1 cellular context compared by ENCODE assay signal in the genomic region with DNA sequence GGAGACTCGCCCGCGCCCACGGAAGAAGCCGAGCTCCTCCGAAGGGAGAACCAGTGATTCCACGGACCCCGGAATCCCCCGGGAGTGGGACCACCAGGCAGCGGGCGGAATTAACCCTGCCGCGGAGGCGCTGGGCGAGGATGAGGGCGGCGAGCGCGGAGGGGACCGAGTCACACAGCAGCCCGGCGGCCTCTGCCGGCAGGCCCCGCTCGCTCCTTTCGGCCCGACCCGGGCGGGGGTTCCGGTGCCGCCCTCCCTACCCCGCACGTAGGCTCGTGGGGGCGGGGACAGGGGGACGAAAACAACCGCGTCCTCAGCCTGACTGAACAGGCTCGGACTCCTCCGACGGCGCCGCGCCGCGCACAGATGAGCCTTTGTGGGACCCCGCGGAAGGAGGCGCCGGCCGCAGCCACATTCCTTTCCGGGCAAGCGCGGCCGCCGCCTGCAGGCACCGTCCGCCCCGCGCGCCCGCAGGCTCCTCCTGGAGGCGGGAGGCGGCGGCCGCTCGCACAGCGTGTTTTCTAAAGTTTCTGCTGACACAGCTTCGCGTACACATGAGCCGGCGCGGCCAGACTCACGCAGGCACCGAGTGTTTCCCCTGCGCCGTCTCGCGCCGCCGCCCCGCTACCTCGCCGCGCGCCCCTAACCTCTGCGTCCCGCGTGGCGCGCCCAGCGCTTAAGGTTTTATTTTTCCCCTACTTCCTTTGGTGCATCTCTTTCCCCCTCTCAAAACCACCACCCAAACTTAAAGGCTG.
TF ChIP-seq lines count a peak whose summit lies in the region.

No MANE protein-coding gene starts in this region.

TF ChIP-seq in K562, 482 proteins besides CTCF, POLR2A, EP300 and RAD21 (continued from another document and continues in another):
- TF ChIP-seq PHF20 (IDR thresholded peaks at IDR 0.05; ENCODE audit: partially characterized antibody) (peak; percentile 68), SPI1 (IDR thresholded peaks at IDR 0.05; ENCODE audit: borderline replicate concordance, low read depth, low read length) (no peak), ZNF23 (CRISPR knock-in tag; IDR thresholded peaks at IDR 0.05) (no peak), BCL6 (CRISPR knock-in tag; IDR thresholded peaks at IDR 0.05) (no peak), MYC (IDR thresholded peaks at IDR 0.05; ENCODE audit: low read depth, low read length) (peak; percentile 87), MYC (CRISPR knock-in tag; IDR thresholded peaks at IDR 0.05; ENCODE audit: borderline replicate concordance, low read depth) (peak; percentile 79; the same call in 1 of the 2 replicates), ZNF830 (CRISPR knock-in tag; IDR thresholded peaks at IDR 0.05) (no peak), CHD2 (IDR thresholded peaks at IDR 0.05; ENCODE audit: low read depth, low read length) (no peak; the same call in 1 of the 2 replicates), COPS2 (conservative IDR thresholded peaks at IDR 0.05) (no peak), ZC3H11A (IDR thresholded peaks at IDR 0.05; ENCODE audit: low read depth, low read length) (no peak), HDAC3 (IDR thresholded peaks at IDR 0.05; ENCODE audit: borderline replicate concordance, partially characterized antibody) (no peak), AFF4 (CRISPR knock-in tag; IDR thresholded peaks at IDR 0.05) (no peak; the same call in 1 of the 2 replicates), SRF (CRISPR knock-in tag; IDR thresholded peaks at IDR 0.05) (no peak), STAT5A (IDR thresholded peaks at IDR 0.05; ENCODE audit: borderline replicate concordance, low read length) (no peak), HMG20B (CRISPR knock-in tag; IDR thresholded peaks at IDR 0.05) (0 out of 2 replicates have a peak, but pooled peaks have one; percentile 22), ZNF24 (IDR thresholded peaks at IDR 0.05) (no peak), KDM1A (IDR thresholded peaks at IDR 0.05) (no peak), ZNF41 (CRISPR knock-in tag; conservative IDR thresholded peaks at IDR 0.05) (no peak), NFIX (CRISPR knock-in tag; IDR thresholded peaks at IDR 0.05; ENCODE audit: low read depth) (no peak), HLTF (IDR thresholded peaks at IDR 0.05) (0 out of 2 replicates have a peak, but pooled peaks have one; percentile 52), HNRNPUL1 (IDR thresholded peaks at IDR 0.05; ENCODE audit: low read length) (no peak), SAFB (IDR thresholded peaks at IDR 0.05; ENCODE audit: borderline replicate concordance, low read depth, low read length) (peak; percentile 50; the same call in 1 of the 2 replicates), XRCC4 (IDR thresholded peaks at IDR 0.05; ENCODE audit: extremely low read depth, insufficient read depth, insufficient read length) (no peak), FUS (optimal IDR thresholded peaks at IDR 0.05; ENCODE audit: low read depth, low read length) (peak; percentile 97), NONO (IDR thresholded peaks at IDR 0.05; ENCODE audit: low read depth in 2 of 2, low read length in 1 of 2) (peak; percentile 87 to 93), PCBP1 (IDR thresholded peaks at IDR 0.05; ENCODE audit: low read depth, low read length, poor library complexity, severe bottlenecking) (peak; percentile 92), HNRNPK (IDR thresholded peaks at IDR 0.05; ENCODE audit: low read depth, low read length, poor library complexity, severe bottlenecking) (peak; percentile 15), U2AF1 (optimal IDR thresholded peaks at IDR 0.05; ENCODE audit: low read depth, low read length) (peak; percentile 51), CHD4 (IDR thresholded peaks at IDR 0.05; ENCODE audit: insufficient read depth, insufficient replicate concordance, low read depth, low read length, poor library complexity, severe bottlenecking) (no peak), NR2C2 (CRISPR knock-in tag; IDR thresholded peaks at IDR 0.05) (peak; percentile 51; the same call in 1 of the 2 replicates), NR2C2 (tag; IDR thresholded peaks at IDR 0.05) (peak; percentile 70), PKNOX1 (IDR thresholded peaks at IDR 0.05) (no peak), KAT8 (IDR thresholded peaks at IDR 0.05; ENCODE audit: low read depth) (no peak), LARP7 (IDR thresholded peaks at IDR 0.05) (0 out of 2 replicates have a peak, but pooled peaks have one; percentile 68), PHB (CRISPR knock-in tag; IDR thresholded peaks at IDR 0.05) (0 out of 2 replicates have a peak, but pooled peaks have one; percentile 74), PML (IDR thresholded peaks at IDR 0.05; ENCODE audit: low read length) (peak; percentile 83), ELF1 (tag; IDR thresholded peaks at IDR 0.05) (peak; percentile 41; the same call in 1 of the 2 replicates), GABPA (tag; conservative IDR thresholded peaks at IDR 0.05; ENCODE audit: low read depth) (peak; percentile 89), ZKSCAN1 (IDR thresholded peaks at IDR 0.05; ENCODE audit: low read depth, low read length) (no peak), TAF15 (IDR thresholded peaks at IDR 0.05; ENCODE audit: low read depth, low read length) (no peak), TGIF2 (CRISPR knock-in tag; IDR thresholded peaks at IDR 0.05) (0 out of 2 replicates have a peak, but pooled peaks have one; percentile 68)
- TF ChIP-seq, protein P1, sequence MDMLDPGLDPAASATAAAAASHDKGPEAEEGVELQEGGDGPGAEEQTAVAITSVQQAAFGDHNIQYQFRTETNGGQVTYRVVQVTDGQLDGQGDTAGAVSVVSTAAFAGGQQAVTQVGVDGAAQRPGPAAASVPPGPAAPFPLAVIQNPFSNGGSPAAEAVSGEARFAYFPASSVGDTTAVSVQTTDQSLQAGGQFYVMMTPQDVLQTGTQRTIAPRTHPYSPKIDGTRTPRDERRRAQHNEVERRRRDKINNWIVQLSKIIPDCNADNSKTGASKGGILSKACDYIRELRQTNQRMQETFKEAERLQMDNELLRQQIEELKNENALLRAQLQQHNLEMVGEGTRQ (CRISPR knock-in tag; IDR thresholded peaks at IDR 0.05): no peak
- TF ChIP-seq, protein P2, sequence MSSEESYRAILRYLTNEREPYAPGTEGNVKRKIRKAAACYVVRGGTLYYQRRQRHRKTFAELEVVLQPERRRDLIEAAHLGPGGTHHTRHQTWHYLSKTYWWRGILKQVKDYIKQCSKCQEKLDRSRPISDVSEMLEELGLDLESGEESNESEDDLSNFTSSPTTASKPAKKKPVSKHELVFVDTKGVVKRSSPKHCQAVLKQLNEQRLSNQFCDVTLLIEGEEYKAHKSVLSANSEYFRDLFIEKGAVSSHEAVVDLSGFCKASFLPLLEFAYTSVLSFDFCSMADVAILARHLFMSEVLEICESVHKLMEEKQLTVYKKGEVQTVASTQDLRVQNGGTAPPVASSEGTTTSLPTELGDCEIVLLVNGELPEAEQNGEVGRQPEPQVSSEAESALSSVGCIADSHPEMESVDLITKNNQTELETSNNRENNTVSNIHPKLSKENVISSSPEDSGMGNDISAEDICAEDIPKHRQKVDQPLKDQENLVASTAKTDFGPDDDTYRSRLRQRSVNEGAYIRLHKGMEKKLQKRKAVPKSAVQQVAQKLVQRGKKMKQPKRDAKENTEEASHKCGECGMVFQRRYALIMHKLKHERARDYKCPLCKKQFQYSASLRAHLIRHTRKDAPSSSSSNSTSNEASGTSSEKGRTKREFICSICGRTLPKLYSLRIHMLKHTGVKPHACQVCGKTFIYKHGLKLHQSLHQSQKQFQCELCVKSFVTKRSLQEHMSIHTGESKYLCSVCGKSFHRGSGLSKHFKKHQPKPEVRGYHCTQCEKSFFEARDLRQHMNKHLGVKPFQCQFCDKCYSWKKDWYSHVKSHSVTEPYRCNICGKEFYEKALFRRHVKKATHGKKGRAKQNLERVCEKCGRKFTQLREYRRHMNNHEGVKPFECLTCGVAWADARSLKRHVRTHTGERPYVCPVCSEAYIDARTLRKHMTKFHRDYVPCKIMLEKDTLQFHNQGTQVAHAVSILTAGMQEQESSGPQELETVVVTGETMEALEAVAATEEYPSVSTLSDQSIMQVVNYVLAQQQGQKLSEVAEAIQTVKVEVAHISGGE (CRISPR knock-in tag; IDR thresholded peaks at IDR 0.05): peak in 2 of 3 experiments; percentile 48 to 91; a peak in 4 of 6 replicates
- TF ChIP-seq, protein P3, sequence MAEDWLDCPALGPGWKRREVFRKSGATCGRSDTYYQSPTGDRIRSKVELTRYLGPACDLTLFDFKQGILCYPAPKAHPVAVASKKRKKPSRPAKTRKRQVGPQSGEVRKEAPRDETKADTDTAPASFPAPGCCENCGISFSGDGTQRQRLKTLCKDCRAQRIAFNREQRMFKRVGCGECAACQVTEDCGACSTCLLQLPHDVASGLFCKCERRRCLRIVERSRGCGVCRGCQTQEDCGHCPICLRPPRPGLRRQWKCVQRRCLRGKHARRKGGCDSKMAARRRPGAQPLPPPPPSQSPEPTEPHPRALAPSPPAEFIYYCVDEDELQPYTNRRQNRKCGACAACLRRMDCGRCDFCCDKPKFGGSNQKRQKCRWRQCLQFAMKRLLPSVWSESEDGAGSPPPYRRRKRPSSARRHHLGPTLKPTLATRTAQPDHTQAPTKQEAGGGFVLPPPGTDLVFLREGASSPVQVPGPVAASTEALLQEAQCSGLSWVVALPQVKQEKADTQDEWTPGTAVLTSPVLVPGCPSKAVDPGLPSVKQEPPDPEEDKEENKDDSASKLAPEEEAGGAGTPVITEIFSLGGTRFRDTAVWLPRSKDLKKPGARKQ (CRISPR knock-in tag; IDR thresholded peaks at IDR 0.05): no peak
- TF ChIP-seq, protein P4, sequence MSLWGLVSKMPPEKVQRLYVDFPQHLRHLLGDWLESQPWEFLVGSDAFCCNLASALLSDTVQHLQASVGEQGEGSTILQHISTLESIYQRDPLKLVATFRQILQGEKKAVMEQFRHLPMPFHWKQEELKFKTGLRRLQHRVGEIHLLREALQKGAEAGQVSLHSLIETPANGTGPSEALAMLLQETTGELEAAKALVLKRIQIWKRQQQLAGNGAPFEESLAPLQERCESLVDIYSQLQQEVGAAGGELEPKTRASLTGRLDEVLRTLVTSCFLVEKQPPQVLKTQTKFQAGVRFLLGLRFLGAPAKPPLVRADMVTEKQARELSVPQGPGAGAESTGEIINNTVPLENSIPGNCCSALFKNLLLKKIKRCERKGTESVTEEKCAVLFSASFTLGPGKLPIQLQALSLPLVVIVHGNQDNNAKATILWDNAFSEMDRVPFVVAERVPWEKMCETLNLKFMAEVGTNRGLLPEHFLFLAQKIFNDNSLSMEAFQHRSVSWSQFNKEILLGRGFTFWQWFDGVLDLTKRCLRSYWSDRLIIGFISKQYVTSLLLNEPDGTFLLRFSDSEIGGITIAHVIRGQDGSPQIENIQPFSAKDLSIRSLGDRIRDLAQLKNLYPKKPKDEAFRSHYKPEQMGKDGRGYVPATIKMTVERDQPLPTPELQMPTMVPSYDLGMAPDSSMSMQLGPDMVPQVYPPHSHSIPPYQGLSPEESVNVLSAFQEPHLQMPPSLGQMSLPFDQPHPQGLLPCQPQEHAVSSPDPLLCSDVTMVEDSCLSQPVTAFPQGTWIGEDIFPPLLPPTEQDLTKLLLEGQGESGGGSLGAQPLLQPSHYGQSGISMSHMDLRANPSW (CRISPR knock-in tag; IDR thresholded peaks at IDR 0.05): no peak
- TF ChIP-seq, protein P5, sequence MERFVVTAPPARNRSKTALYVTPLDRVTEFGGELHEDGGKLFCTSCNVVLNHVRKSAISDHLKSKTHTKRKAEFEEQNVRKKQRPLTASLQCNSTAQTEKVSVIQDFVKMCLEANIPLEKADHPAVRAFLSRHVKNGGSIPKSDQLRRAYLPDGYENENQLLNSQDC (CRISPR knock-in tag; IDR thresholded peaks at IDR 0.05): peak; percentile 77
- TF ChIP-seq, protein P6, sequence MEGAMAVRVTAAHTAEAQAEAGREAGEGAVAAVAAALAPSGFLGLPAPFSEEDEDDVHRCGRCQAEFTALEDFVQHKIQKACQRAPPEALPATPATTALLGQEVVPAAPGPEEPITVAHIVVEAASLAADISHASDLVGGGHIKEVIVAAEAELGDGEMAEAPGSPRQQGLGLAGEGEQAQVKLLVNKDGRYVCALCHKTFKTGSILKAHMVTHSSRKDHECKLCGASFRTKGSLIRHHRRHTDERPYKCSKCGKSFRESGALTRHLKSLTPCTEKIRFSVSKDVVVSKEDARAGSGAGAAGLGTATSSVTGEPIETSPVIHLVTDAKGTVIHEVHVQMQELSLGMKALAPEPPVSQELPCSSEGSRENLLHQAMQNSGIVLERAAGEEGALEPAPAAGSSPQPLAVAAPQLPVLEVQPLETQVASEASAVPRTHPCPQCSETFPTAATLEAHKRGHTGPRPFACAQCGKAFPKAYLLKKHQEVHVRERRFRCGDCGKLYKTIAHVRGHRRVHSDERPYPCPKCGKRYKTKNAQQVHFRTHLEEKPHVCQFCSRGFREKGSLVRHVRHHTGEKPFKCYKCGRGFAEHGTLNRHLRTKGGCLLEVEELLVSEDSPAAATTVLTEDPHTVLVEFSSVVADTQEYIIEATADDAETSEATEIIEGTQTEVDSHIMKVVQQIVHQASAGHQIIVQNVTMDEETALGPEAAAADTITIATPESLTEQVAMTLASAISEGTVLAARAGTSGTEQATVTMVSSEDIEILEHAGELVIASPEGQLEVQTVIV (CRISPR knock-in tag; IDR thresholded peaks at IDR 0.05; ENCODE audit: borderline replicate concordance): no peak
